In the genomic region with DNA sequence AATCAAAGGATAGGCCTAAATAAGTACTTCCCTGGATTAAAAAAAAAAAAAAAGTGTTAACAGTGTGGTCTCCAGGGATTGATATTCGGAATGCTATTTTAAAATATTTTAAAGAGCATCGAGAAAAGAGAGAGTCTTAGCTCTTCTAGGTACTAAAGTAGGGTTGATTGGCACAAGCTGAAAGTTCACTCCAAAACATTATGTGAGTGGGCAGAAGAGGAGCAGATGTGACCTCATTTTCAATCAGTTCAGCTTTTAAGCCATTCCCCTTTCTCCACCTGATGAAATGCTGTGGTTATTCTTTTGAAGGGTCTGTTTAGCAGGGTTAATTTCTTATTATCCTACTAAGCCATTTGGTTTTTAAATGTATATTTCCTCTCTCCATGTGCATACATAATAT, we compare ENCODE assay signal across 15 cellular contexts.
"Had no signal": no experiment of that assay in that cellular context is flagged by ENCODE, and none has a peak within 500 bp of the region (broad histone marks: within the 10 kb centered on the region; RNA-seq: fewer than 3 reads in every experiment).

No MANE protein-coding gene starts in this region.

- H3K27me3 Mint-ChIP-seq: activated CD8-positive, alpha-beta memory T cell treated with anti-CD3 and anti-CD28 coated beads, Interleukin-2, amount 10 ng/mL, durations not matched to agents 7 days and 5 days; activated naive CD8-positive, alpha-beta T cell; naive B cell had no signal

- H3K4me3 Mint-ChIP-seq: activated CD8-positive, alpha-beta memory T cell treated with anti-CD3 and anti-CD28 coated beads, Interleukin-2, amount 10 ng/mL, durations not matched to agents 7 days and 5 days; activated naive CD8-positive, alpha-beta T cell; activated T-cell treated with anti-CD3 and anti-CD28 coated beads, Interleukin-2, amount 50 U/mL, for 4 hours; endodermal cell; naive B cell had no signal

- H3K4me3 ChIP-seq: thyroid gland had no signal

- H3K9me3 Mint-ChIP-seq: activated T-cell treated with anti-CD3 and anti-CD28 coated beads, Interleukin-2, amount 50 U/mL, for 4 hours; endodermal cell; naive B cell had no signal

- H3K27ac ChIP-seq: brain microvascular endothelial cell, thyroid gland had no signal

- H3K36me3 ChIP-seq: brain microvascular endothelial cell, thyroid gland had no signal

- H3K27me3 ChIP-seq: brain microvascular endothelial cell, thyroid gland had no signal

- DNase-seq: activated CD4-positive, alpha-beta T cell treated with anti-CD3 and anti-CD28 coated beads, Interleukin-2, amount 50 U/mL, for 4 hours; activated CD8-positive, alpha-beta memory T cell treated with anti-CD3 and anti-CD28 coated beads, Interleukin-2, amount 10 ng/mL, durations not matched to agents 7 days and 5 days; activated gamma-delta T cell; activated T-cell treated with anti-CD3 and anti-CD28 coated beads, Interleukin-2, amount 50 U/mL, for 4 hours; amygdala; brain microvascular endothelial cell; endodermal cell; hypothalamus; midbrain; naive B cell; posterior cingulate gyrus; right cardiac atrium; small intestine; thyroid gland had no signal

- ATAC-seq: activated CD8-positive, alpha-beta memory T cell treated with anti-CD3 and anti-CD28 coated beads, Interleukin-2, amount 10 ng/mL, durations not matched to agents 7 days and 5 days; activated T-cell treated with anti-CD3 and anti-CD28 coated beads, Interleukin-2, amount 50 U/mL, for 4 hours; right cardiac atrium had no signal

- H3K27ac Mint-ChIP-seq: activated CD8-positive, alpha-beta memory T cell treated with anti-CD3 and anti-CD28 coated beads, Interleukin-2, amount 10 ng/mL, durations not matched to agents 7 days and 5 days; activated naive CD8-positive, alpha-beta T cell; endodermal cell had no signal

- H3K9me3 ChIP-seq: thyroid gland had no signal
